34 cellular contexts compared by ENCODE assay signal in genomic region chr1:210751911-210752310, GRCh38.
"Had no signal": no experiment of that assay in that cellular context is flagged by ENCODE, and none has a peak within 500 bp of the region (broad histone marks: within the 10 kb centered on the region; RNA-seq: fewer than 3 reads in every experiment).

No MANE protein-coding gene starts in this region.

- H3K36me3 ChIP-seq: MG63 had no signal

- H3K27me3 ChIP-seq: MG63 had no signal

- H3K4me3 ChIP-seq: MG63 had no signal

- H3K9me3 ChIP-seq: MG63 had no signal

- DNase-seq: Karpas-422, Kasumi-1, KG1, MG63, MM.1S, MV-4-11, NCI-H1048, NCI-H1092, NCI-H1092 treated with DMSO at 0.1 percent for 48 hours, NCI-H1105, NCI-H1105 treated with DMSO at 0.1 percent for 48 hours, NCI-H1417, NCI-H1417 treated with DMSO at 0.1 percent for 48 hours, NCI-H1436, NCI-H1436 treated with DMSO at 0.1 percent for 48 hours, NCI-H146, NCI-H1694, NCI-H1694 treated with DMSO at 0.1 percent for 48 hours, NCI-H187, NCI-H187 treated with DMSO at 0.1 percent for 48 hours, NCI-H1930, NCI-H2029, NCI-H2029 treated with DMSO at 0.1 percent for 48 hours, NCI-H2081, NCI-H2081 treated with DMSO at 0.1 percent for 48 hours, NCI-H2107, NCI-H2171, NCI-H2171 treated with DMSO at 0.1 percent for 48 hours, NCI-H2227 treated with DMSO at 0.1 percent for 48 hours, NCI-H226, NCI-H345, NCI-H446, NCI-H446 treated with DMSO at 0.1 percent for 48 hours had no signal

- H3K9ac ChIP-seq: KMS-11 had no signal

- H3K4me2 ChIP-seq: KMS-11 had no signal

- H3K27ac ChIP-seq: KMS-11 had no signal
